Comparison of ENCODE assay signal across 33 cellular contexts in genomic region chr7:91069146-91069545, GRCh38.
A peak's percentile ranks its signal among the peaks of the same experiment; 100 is the strongest.
DNase-seq lines count a peak whose midpoint lies in the region; ATAC-seq and TF ChIP-seq lines count a peak whose summit lies in the region.
"Had no signal": no experiment of that assay in that cellular context is flagged by ENCODE, and none has a peak within 500 bp of the region (broad histone marks: within the 10 kb centered on the region; RNA-seq: fewer than 3 reads in every experiment).

No MANE protein-coding gene starts in this region.

- H3K14ac ChIP-seq in trophoblast cell (ENCODE audit: low read length), result no peak overlapping the region

- no peaks in the 10 kb centered on the region for H3K79me2 ChIP-seq in mammary epithelial cell (ENCODE audit: insufficient read depth, low read length)
- H3K79me2 ChIP-seq in trophoblast cell (ENCODE audit: control insufficient read depth, insufficient read depth, low read length, poor library complexity), result no peaks in the 10 kb centered on the region
- no peaks in the 10 kb centered on the region for H3K79me2 ChIP-seq in smooth muscle cell (ENCODE audit: low read depth)

- 98% methylated on average over 4 of the region's 4 CpGs for WGBS in mammary epithelial cell (ENCODE audit: low coverage, missing lambda C conversion rate)
- no CpG with 5 or more reads among the region's 4 CpGs for WGBS in trophoblast cell (ENCODE audit: extremely low coverage, insufficient coverage, insufficient read length)
- 92% methylated on average over 4 of the region's 4 CpGs for WGBS in smooth muscle cell (ENCODE audit: low lambda C conversion rate)

- no peak overlapping the region for H2AK5ac ChIP-seq in trophoblast cell (ENCODE audit: low read length)

- H2BK120ac ChIP-seq in trophoblast cell (ENCODE audit: insufficient read depth, low read length, poor library complexity), result no peak overlapping the region

- H3K4me1 ChIP-seq in mammary epithelial cell (ENCODE audit: insufficient read depth, low read length) (peaks cover 44% of the 10 kb centered on the region), breast epithelium (no peaks in the 10 kb centered on the region), trophoblast cell (ENCODE audit: control insufficient read depth in 1 of 2, insufficient read depth in 2 of 2, low read length in 2 of 2) (peaks cover 5 to 7% of the 10 kb centered on the region in 2 experiments), smooth muscle cell (ENCODE audit: low read depth) (no peaks in the 10 kb centered on the region)
- H3K4me1 ChIP-seq: A549, BE2C, Caco-2 had no signal

- H4K91ac ChIP-seq in trophoblast cell (ENCODE audit: low read depth, low read length), result no peak overlapping the region

- H3K9ac ChIP-seq in mammary epithelial cell (ENCODE audit: insufficient read depth, low read length) (peak overlapping the region; percentile 4), trophoblast cell (ENCODE audit: low read length) (no peak overlapping the region), smooth muscle cell (ENCODE audit: low read depth) (no peak overlapping the region)
- H3K9ac ChIP-seq: BLaER1; BLaER1 treated with 17β-estradiol and CSF1 and Interleukin-3, amounts not matched to agents 10 nM and 100 nM had no signal

- H3K27ac ChIP-seq in mammary epithelial cell (ENCODE audit: insufficient read depth, low read depth, low read length), result peak overlapping the region; percentile 92
- no peak overlapping the region for H3K27ac ChIP-seq in breast epithelium
- H3K27ac ChIP-seq in epithelial cell of prostate, result peak overlapping the region; percentile 64
- H3K27ac ChIP-seq in trophoblast cell (ENCODE audit: low read depth, low read length), result no peak overlapping the region
- H3K27ac ChIP-seq in smooth muscle cell (ENCODE audit: low read depth), result peak overlapping the region; percentile 55
- H3K27ac ChIP-seq: 22Rv1; A549; BLaER1; BLaER1 treated with 17β-estradiol and CSF1 and Interleukin-3, amounts not matched to agents 10 nM and 100 nM; C4-2B had no signal

- H3K36me3 ChIP-seq in mammary epithelial cell (ENCODE audit: insufficient read depth, low read length), result no peaks in the 10 kb centered on the region
- no peaks in the 10 kb centered on the region for H3K36me3 ChIP-seq in breast epithelium
- no peaks in the 10 kb centered on the region for H3K36me3 ChIP-seq in trophoblast cell (ENCODE audit: control insufficient read depth in 1 of 2, insufficient read depth in 2 of 2, low read length in 2 of 2)
- no peaks in the 10 kb centered on the region for H3K36me3 ChIP-seq in smooth muscle cell (ENCODE audit: low read depth)
- H3K36me3 ChIP-seq: BE2C had no signal

- no peaks in the 10 kb centered on the region for H3K79me1 ChIP-seq in trophoblast cell (ENCODE audit: low read length)

- no peak overlapping the region for H3K4me3 ChIP-seq in mammary epithelial cell (replicated peaks in 1 of 3; ENCODE audit: insufficient read depth in 1 of 3, low read depth in 2 of 3, low read length in 3 of 3)
- H3K4me3 ChIP-seq in breast epithelium, result no peak overlapping the region
- H3K4me3 ChIP-seq in trophoblast cell (ENCODE audit: low read depth, low read length), result no peak overlapping the region
- no peak overlapping the region for H3K4me3 ChIP-seq in smooth muscle cell
- H3K4me3 ChIP-seq: A549; BLaER1; BLaER1 treated with 17β-estradiol and CSF1 and Interleukin-3, amounts not matched to agents 10 nM and 100 nM had no signal

- no peak overlapping the region for H2BK12ac ChIP-seq in trophoblast cell (ENCODE audit: low read length)

- no peak overlapping the region for H3K4me2 ChIP-seq in mammary epithelial cell (ENCODE audit: insufficient read depth, low read depth, low read length)
- H3K4me2 ChIP-seq in trophoblast cell (ENCODE audit: low read length), result no peak overlapping the region
- H3K4me2 ChIP-seq in smooth muscle cell, result no peak overlapping the region
- H3K4me2 ChIP-seq: A549; BLaER1; BLaER1 treated with 17β-estradiol and CSF1 and Interleukin-3, amounts not matched to agents 10 nM and 100 nM had no signal

- no peaks in the 10 kb centered on the region for H3K27me3 ChIP-seq in mammary epithelial cell (ENCODE audit: insufficient read depth, low read length)
- H3K27me3 ChIP-seq in breast epithelium, result no peaks in the 10 kb centered on the region
- H3K27me3 ChIP-seq in trophoblast cell (ENCODE audit: insufficient read depth, low read length), result no peaks in the 10 kb centered on the region
- H3K27me3 ChIP-seq in smooth muscle cell (ENCODE audit: low read depth), result no peaks in the 10 kb centered on the region
- H3K27me3 ChIP-seq: BE2C; BLaER1; BLaER1 treated with 17β-estradiol and CSF1 and Interleukin-3, amounts not matched to agents 10 nM and 100 nM had no signal

- H3K18ac ChIP-seq in trophoblast cell (ENCODE audit: low read length), result no peak overlapping the region

- H3K23ac ChIP-seq in trophoblast cell (ENCODE audit: low read length), result no peak overlapping the region

- H3K9me3 ChIP-seq in mammary epithelial cell (replicated peaks; ENCODE audit: insufficient read depth, low read length) (no peaks in the 10 kb centered on the region), breast epithelium (no peaks in the 10 kb centered on the region), trophoblast cell (ENCODE audit: insufficient read depth, low read depth, low read length) (no peaks in the 10 kb centered on the region), smooth muscle cell (replicated peaks; ENCODE audit: low read depth) (no peaks in the 10 kb centered on the region)
- H3K9me3 ChIP-seq: A549, BE2C, Caco-2 had no signal

- CTCF ChIA-PET in mammary epithelial cell (lab: Charles Lee; ENCODE audit: low non-redundant PET), result no interaction called here

- H3K4ac ChIP-seq in trophoblast cell (ENCODE audit: low read depth, low read length), result no peak overlapping the region

- H4K12ac ChIP-seq in trophoblast cell (ENCODE audit: low read depth, low read length), result no peak overlapping the region

- H2AFZ ChIP-seq in mammary epithelial cell (ENCODE audit: low read depth, low read length) (no peak overlapping the region), trophoblast cell (ENCODE audit: insufficient read depth, low read length, poor library complexity) (no peak overlapping the region), smooth muscle cell (ENCODE audit: low read depth) (no peak overlapping the region)

- in situ Hi-C loops in mammary epithelial cell (cut with MboI; ENCODE audit: low sequenced_read_pairs in 2 of 2), result no loop called here

- TF ChIP-seq CTCF in mammary epithelial cell (conservative IDR thresholded peaks at IDR 0.05 in 1 of 2, IDR thresholded peaks at IDR 0.05 in 1 of 2; ENCODE audit: extremely low read depth in 1 of 2, insufficient read depth in 1 of 2, low read depth in 1 of 2, low read length in 2 of 2) (no peak), breast epithelium (IDR thresholded peaks at IDR 0.05) (no peak), smooth muscle cell (IDR thresholded peaks at IDR 0.05; ENCODE audit: borderline replicate concordance, insufficient read depth, poor library complexity, severe bottlenecking) (no peak)

- dilution Hi-C loops in mammary epithelial cell (cut with HindIII; ENCODE audit: low sequenced_read_pairs), result no loop called here

- no peak overlapping the region for H4K8ac ChIP-seq in trophoblast cell (ENCODE audit: low read depth, low read length)

- H2BK5ac ChIP-seq in trophoblast cell (ENCODE audit: low read depth, low read length, poor library complexity), result no peak overlapping the region

- BruUV-seq in mammary epithelial cell (replicated peaks; lab: Mats Ljungman, UMichigan), result no TSS peak

- ATAC-seq in HG03097 (IDR thresholded peaks at IDR 0.05; ENCODE audit: low FRiP score, unreplicated experiment) (no peak), GM21447 (IDR thresholded peaks at IDR 0.05; ENCODE audit: unreplicated experiment) (no peak)
- ATAC-seq: A549; CD8-positive, alpha-beta T cell had no signal

- intact Hi-C loops in mammary epithelial cell (cut with micrococcal nuclease) (no loop called here), breast epithelium (cut with DNase I; ENCODE audit: low total_unique reads) (no loop called here)

- no peak for DNase-seq in mammary epithelial cell
- no peak for DNase-seq in breast epithelium (ENCODE audit: low spot score in 2 of 2)
- no peak for DNase-seq in epithelial cell of prostate (ENCODE audit: low read depth, low spot score)
- DNase-seq in trophoblast cell, result peak; percentile 65 to 71
- no peak for DNase-seq in smooth muscle cell (lab: John Stamatoyannopoulos, UW; ENCODE audit: unreplicated experiment)
- DNase-seq in GOT3 (lab: John Stamatoyannopoulos, UW), result no peak
- DNase-seq: 8988T; ACHN; AML-193; BE2C; C1 segment of cervical spinal cord; Caco-2; Calu3; CD4-positive, alpha-beta memory T cell; CD4-positive, alpha-beta T cell; CD4-positive, CD25-positive, alpha-beta regulatory T cell; CD8-positive, alpha-beta memory T cell; CD8-positive, alpha-beta T cell; COR-L47; DMS 273 treated with DMSO at 0.1 percent for 48 hours; DMS153; DMS53; DMS79; DMS79 treated with DMSO at 0.1 percent for 48 hours; DND-41; EL had no signal

- TF ChIP-seq POLR2A in breast epithelium (IDR thresholded peaks at IDR 0.05), result no peak

- no peaks in the 10 kb centered on the region for H3F3A ChIP-seq in smooth muscle cell (ENCODE audit: low read depth)

- H4K20me1 ChIP-seq in mammary epithelial cell (ENCODE audit: insufficient read depth, low read length), result no peaks in the 10 kb centered on the region
- H4K20me1 ChIP-seq in smooth muscle cell (ENCODE audit: low read depth), result no peaks in the 10 kb centered on the region
- H4K20me1 ChIP-seq: BLaER1; BLaER1 treated with 17β-estradiol and CSF1 and Interleukin-3, amounts not matched to agents 10 nM and 100 nM had no signal

Comparison
In these comparisons a context has a peak if more than half of its experiments do, and no peak if none do; other contexts are left out.
1. H3K27ac ChIP-seq: peak in mammary epithelial cell (single experiment), epithelial cell of prostate (single experiment) and smooth muscle cell (single experiment); none in breast epithelium (0 of 2) and trophoblast cell (single experiment).
2. DNase-seq: peak in trophoblast cell (2 of 2); none in mammary epithelial cell (single experiment), breast epithelium (0 of 2), epithelial cell of prostate (single experiment), smooth muscle cell (single experiment) and GOT3 (single experiment).